Comparison of ENCODE assay signal across 8 cellular contexts in the genomic region with DNA sequence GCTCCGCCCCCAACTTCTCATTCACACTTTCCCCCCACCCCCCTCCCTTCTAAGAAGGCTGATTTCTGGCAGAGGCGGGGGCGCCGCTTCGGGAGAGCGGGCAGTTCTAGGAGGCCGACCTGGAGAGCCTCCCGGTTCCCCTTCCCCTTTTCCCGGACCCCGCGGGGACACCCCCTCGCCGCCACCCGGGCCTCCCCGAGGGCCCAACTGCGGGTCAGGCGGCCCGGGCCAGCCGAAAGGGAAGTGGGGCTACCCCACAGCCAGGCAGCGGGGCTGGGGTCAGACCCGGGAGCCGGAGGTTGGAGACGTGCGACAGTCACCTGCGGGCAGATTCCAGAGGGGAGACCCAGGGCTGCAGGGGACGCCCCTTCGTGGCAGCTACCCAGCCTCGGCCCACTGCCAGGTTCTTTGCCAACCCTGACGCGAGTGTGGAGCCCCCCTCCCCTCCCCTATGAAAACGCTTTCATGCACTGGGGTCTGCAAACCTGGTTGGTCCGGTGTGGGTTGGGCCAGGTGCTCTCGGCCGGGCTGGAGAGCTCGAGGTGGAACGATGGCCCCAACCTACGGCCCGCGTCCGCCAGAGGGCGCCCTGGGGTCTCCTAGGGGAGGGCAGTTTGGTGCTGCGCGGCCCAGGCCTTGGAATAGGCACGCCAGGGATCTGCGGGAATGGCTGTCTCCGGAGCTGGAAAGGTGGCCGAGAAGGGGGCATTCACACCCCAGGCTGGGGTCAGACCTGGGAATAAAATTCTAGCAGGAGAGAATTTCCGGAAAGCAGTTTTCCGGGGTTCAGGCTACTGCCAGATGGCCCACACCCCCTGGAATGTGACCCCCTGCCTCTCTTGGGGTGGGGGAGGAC. TPM values are rescaled to one million over a fixed set of nuclear protein-coding genes. Genes with fewer than 3 reads are reported as not detected.
DNase-seq lines count a peak whose midpoint lies in the region; ATAC-seq, FAIRE-seq and TF ChIP-seq lines count a peak whose summit lies in the region.

No MANE protein-coding gene starts in this region.

- H3K27me3 Mint-ChIP-seq in CD4-positive, alpha-beta memory T cell = no peaks in the 10 kb centered on the region

- H3K9ac ChIP-seq in MM.1S (ENCODE audit: low read length) = peak overlapping the region; percentile 44; the same call in 1 of the 2 replicates
- peak overlapping the region; percentile 60 to 82 for H3K9ac ChIP-seq in stomach smooth muscle (ENCODE audit: low read length in 2 of 2)

- H2AFZ ChIP-seq in MM.1S (ENCODE audit: low read length) (peak overlapping the region; percentile 87), neuron (ENCODE audit: low read depth, low read length) (peak overlapping the region; percentile 76)

- ATAC-seq in GM21723 (IDR thresholded peaks at IDR 0.05; ENCODE audit: unreplicated experiment) = peak; percentile 34

- intact Hi-C loops in CD4-positive, alpha-beta memory T cell (cut with micrococcal nuclease) = loop anchor here (1.0 to 2.0 kb wide), 7 partner anchors 17 to 109 kb away; a partner anchor contains a TSS

- H3K27me3 ChIP-seq in CD4-positive, alpha-beta memory T cell (ENCODE audit: insufficient read depth, low read length) = no peaks in the 10 kb centered on the region
- peaks cover 69% of the 10 kb centered on the region for H3K27me3 ChIP-seq in MM.1S (replicated peaks; ENCODE audit: insufficient read depth, low read length)
- H3K27me3 ChIP-seq in neuron (ENCODE audit: insufficient read depth, low read length) = no peaks in the 10 kb centered on the region
- no peaks in the 10 kb centered on the region for H3K27me3 ChIP-seq in stomach smooth muscle (ENCODE audit: control insufficient read depth in 1 of 2, insufficient read depth in 2 of 2, low read length in 2 of 2)

- no peaks in the 10 kb centered on the region for H3K79me2 ChIP-seq in MM.1S (ENCODE audit: low read length)

- H3F3A ChIP-seq in MM.1S (ENCODE audit: insufficient read depth, low read length) = peaks cover 27% of the 10 kb centered on the region

- H3K9me2 ChIP-seq in MM.1S (replicated peaks; ENCODE audit: insufficient read depth, low read length) = no peaks in the 10 kb centered on the region

- H4K20me1 ChIP-seq in MM.1S (ENCODE audit: insufficient read depth, low read length) = no peaks in the 10 kb centered on the region

- H3K36me3 Mint-ChIP-seq in CD4-positive, alpha-beta memory T cell = peaks cover 19 to 28% of the 10 kb centered on the region in 2 donors

- H3K4me3 Mint-ChIP-seq in CD4-positive, alpha-beta memory T cell = peak overlapping the region; percentile 85 to 98 (median 88)

- peak overlapping the region; percentile 88 to 96 (median 95) for H3K27ac Mint-ChIP-seq in CD4-positive, alpha-beta memory T cell

- CTCF ChIA-PET in CD4-positive, alpha-beta memory T cell (lab: Charles Lee; ENCODE audit: partially characterized antibody) = interaction anchor here (0.9 to 8.5 kb wide), 20 partner anchors 9 to 110 kb away, joined by 3 to 134 read pairs (median 5); a partner anchor contains a TSS

- POLR2A ChIA-PET in CD4-positive, alpha-beta memory T cell (lab: Charles Lee; ENCODE audit: partially characterized antibody) = interaction anchor here (0.8 to 4.6 kb wide), 17 partner anchors 9 to 110 kb away, joined by 3 to 62 read pairs (median 6); a partner anchor contains a TSS

- H3K9me3 ChIP-seq in CD4-positive, alpha-beta memory T cell (ENCODE audit: control insufficient read depth in 1 of 2, low read length in 2 of 2) = no peaks in the 10 kb centered on the region
- no peaks in the 10 kb centered on the region for H3K9me3 ChIP-seq in MM.1S (replicated peaks; ENCODE audit: insufficient read depth, low read length)
- H3K9me3 ChIP-seq in neuron (ENCODE audit: low read length) = no peaks in the 10 kb centered on the region
- H3K9me3 ChIP-seq in stomach smooth muscle (ENCODE audit: control insufficient read depth in 2 of 2, low read length in 2 of 2) = no peaks in the 10 kb centered on the region

- DNase-seq in CD4-positive, alpha-beta memory T cell = peak; percentile 80 to 87 (median 83)
- DNase-seq in MM.1S = peak; percentile 85
- DNase-seq in SK-MEL-5 (ENCODE audit: low read depth, low spot score) = peak; percentile 96
- peak; percentile 70 to 93 (median 91) for DNase-seq in activated naive CD4-positive, alpha-beta T cell (lab: John Stamatoyannopoulos, UW)
- peak; percentile 85 to 87 for DNase-seq in frontal cortex (ENCODE audit: low spot score in 2 of 2)

- TF ChIP-seq CTCF in MM.1S (IDR thresholded peaks at IDR 0.05; ENCODE audit: low read length) = peak; percentile 93

- H3K4me2 ChIP-seq in MM.1S (ENCODE audit: low read depth, low read length) = peak overlapping the region; percentile 99

- H3K4me1 Mint-ChIP-seq in CD4-positive, alpha-beta memory T cell = peaks cover 15 to 41% (median 26%) of the 10 kb centered on the region in 4 donors

- peaks cover 0 to 4% (median 0%) of the 10 kb centered on the region in 8 donors for H3K9me3 Mint-ChIP-seq in CD4-positive, alpha-beta memory T cell

- H3K4me1 ChIP-seq in CD4-positive, alpha-beta memory T cell (ENCODE audit: insufficient read depth, low read length) = peaks cover 32% of the 10 kb centered on the region
- peaks cover 13% of the 10 kb centered on the region for H3K4me1 ChIP-seq in MM.1S (ENCODE audit: low read length)
- H3K4me1 ChIP-seq in neuron (ENCODE audit: insufficient read depth, low read length) = peaks cover 55% of the 10 kb centered on the region
- H3K4me1 ChIP-seq in stomach smooth muscle (ENCODE audit: control insufficient read depth, insufficient read depth, low read length) = peaks cover 44% of the 10 kb centered on the region

- FAIRE-seq in frontal cortex (lab: Jason Lieb, UNC) = no peak

- in situ Hi-C loops in SK-MEL-5 (cut with HindIII; ENCODE audit: low pct_unique_long_range_greater_than_20kb, low sequenced_read_pairs) = no loop called here

- peak overlapping the region; percentile 61 for H3K27ac ChIP-seq in CD4-positive, alpha-beta memory T cell (ENCODE audit: low read depth, low read length)
- H3K27ac ChIP-seq in MM.1S (ENCODE audit: low read length) (peak overlapping the region; percentile 13; the same call in 1 of the 2 replicates), stomach smooth muscle (ENCODE audit: low read length) (peak overlapping the region; percentile 77)

- H3K36me3 ChIP-seq in CD4-positive, alpha-beta memory T cell (ENCODE audit: insufficient read depth, low read length) = peaks cover 21% of the 10 kb centered on the region
- H3K36me3 ChIP-seq in MM.1S (replicated peaks; ENCODE audit: insufficient read depth, low read length) (no peaks in the 10 kb centered on the region), neuron (ENCODE audit: insufficient read depth, low read length) (peaks cover 32% of the 10 kb centered on the region), stomach smooth muscle (ENCODE audit: control insufficient read depth in 2 of 2, insufficient read depth in 2 of 2, low read length in 2 of 2) (peaks cover 2 to 24% of the 10 kb centered on the region in 2 donors)

- H3K4me3 ChIP-seq in CD4-positive, alpha-beta memory T cell (ENCODE audit: low read length in 2 of 2) = peak overlapping the region; percentile 61 to 62
- peak overlapping the region; percentile 59 for H3K4me3 ChIP-seq in MM.1S (ENCODE audit: low read length)
- peak overlapping the region; percentile 97 for H3K4me3 ChIP-seq in neuron (ENCODE audit: low read length)
- peak overlapping the region; percentile 69 to 83 for H3K4me3 ChIP-seq in stomach smooth muscle (ENCODE audit: low read length in 2 of 2)

RNA-seq across cellular contexts. Expression of a gene that starts 0.7 kb away (rescaled TPM):
- 1 to 10 TPM; 7.5 to 8.4 TPM for total RNA-seq in CD4-positive, alpha-beta memory T cell
- polyA plus RNA-seq in CD4-positive, alpha-beta memory T cell = 100 to 1,000 TPM in 1 of 2 donors, 10 to 100 TPM in 1; 60.8 to 220 TPM
- total RNA-seq in SK-MEL-5 (2014; rRNA removed; shearing (Covaris generic)) = 157 and 166 TPM in 2 replicates
- 102 and 126 TPM in 2 replicates for polyA plus RNA-seq in SK-MEL-5 (2015; cell fraction: cytosol; rRNA removed)
- polyA plus RNA-seq in SK-MEL-5 (2015; cell fraction: nucleus; rRNA removed) = 124 and 141 TPM in 2 replicates
- total RNA-seq in frontal cortex = 5.3 TPM

RNA-seq across cellular contexts. Expression of a gene that starts 17.9 kb away (rescaled TPM):
- 10 to 100 TPM; 84.4 to 84.8 TPM for total RNA-seq in CD4-positive, alpha-beta memory T cell
- 10 to 100 TPM; 33.9 to 36.6 TPM for polyA plus RNA-seq in CD4-positive, alpha-beta memory T cell
- total RNA-seq in SK-MEL-5 (2014; rRNA removed; shearing (Covaris generic)) = 41.7 and 43.5 TPM in 2 replicates
- 48.1 and 63.6 TPM in 2 replicates for polyA plus RNA-seq in SK-MEL-5 (2015; cell fraction: cytosol; rRNA removed)
- 282 and 416 TPM in 2 replicates for polyA plus RNA-seq in SK-MEL-5 (2015; cell fraction: nucleus; rRNA removed)
- total RNA-seq in frontal cortex = 18.8 TPM

Comparison
In these comparisons a context has a peak if more than half of its experiments do, and no peak if none do; other contexts are left out.
1. Peak in every context shown above with its lines: DNase-seq, ATAC-seq, H3K4me3 ChIP-seq and H3K27ac ChIP-seq.
2. H3K27ac ChIP-seq: peak in every context shown above with its lines; median percentile 77 in stomach smooth muscle; 61 in CD4-positive, alpha-beta memory T cell; 13 in MM.1S.
3. RNA of a gene that starts 0.7 kb away (total RNA-seq): 157 to 166 TPM in SK-MEL-5; 7.5 to 8.4 TPM in CD4-positive, alpha-beta memory T cell and 5.3 TPM in frontal cortex (single experiment); every median in the first group is over 10 times any median in the second.